ENCODE assay signal across 29 cellular contexts in the genomic region with DNA sequence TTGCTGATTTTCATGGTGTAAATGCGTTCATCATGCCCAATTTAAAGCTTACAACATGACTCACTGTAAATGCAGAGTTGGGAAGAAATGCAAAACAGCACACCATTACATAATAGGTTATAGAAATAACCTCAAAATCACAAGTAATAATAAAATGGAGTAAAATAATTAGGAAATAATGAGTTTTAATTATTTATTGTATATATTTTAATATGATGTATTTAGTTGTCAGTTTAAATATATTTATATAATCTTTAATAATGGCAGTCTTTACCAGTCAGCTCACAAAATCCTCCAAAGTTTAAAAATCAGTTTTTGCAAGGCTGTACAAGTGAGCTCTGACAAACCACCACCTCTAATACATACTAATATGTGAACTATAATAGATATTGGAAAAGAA.
"Had no signal": no experiment of that assay in that cellular context is flagged by ENCODE, and none has a peak within 500 bp of the region (broad histone marks: within the 10 kb centered on the region; RNA-seq: fewer than 3 reads in every experiment).

No MANE protein-coding gene starts in this region.

- H3K4me1 Mint-ChIP-seq: stimulated activated effector memory CD8-positive, alpha-beta T cell treated with anti-CD3 and anti-CD28 coated beads, Interleukin-12 subunit alpha, Interleukin-12 subunit beta, amount 100 ng/mL, for 72 hours; stimulated activated memory B cell treated with anti-CD40 and anti-IgM and Interleukin-4, amounts not matched to agents 10 μg/mL and 1 μg/mL and 100 μg/mL, for 72 hours; stimulated activated naive B cell treated with anti-CD40 and anti-IgM and Interleukin-4, amounts not matched to agents 10 μg/mL and 1 μg/mL and 100 μg/mL, for 72 hours; stimulated activated naive CD8-positive, alpha-beta T cell treated with anti-CD3 and anti-CD28 coated beads, Interleukin-15, amount 100 ng/mL, for 72 hours had no signal

- H3K4me1 ChIP-seq: suprapubic skin, testis, thyroid gland, tibial artery, tibial nerve, upper lobe of left lung, upper lobe of right lung, uterus, vagina had no signal

- FAIRE-seq: urothelium cell line had no signal

- H3K27me3 Mint-ChIP-seq: stimulated activated memory B cell treated with anti-CD40 and anti-IgM and Interleukin-4, amounts not matched to agents 10 μg/mL and 1 μg/mL and 100 μg/mL, for 72 hours; stimulated activated naive B cell treated with anti-CD40 and anti-IgM and Interleukin-4, amounts not matched to agents 10 μg/mL and 1 μg/mL and 100 μg/mL, for 72 hours; stimulated activated naive CD8-positive, alpha-beta T cell treated with anti-CD3 and anti-CD28 coated beads, Interleukin-15, amount 100 ng/mL, for 72 hours; stimulated activated naive CD8-positive, alpha-beta T cell treated with anti-CD3 and anti-CD28 coated beads, Interleukin-15, Interleukin-2, amounts not matched to agents 100 ng/mL and 50 ng/mL, for 24 hours; type B pancreatic cell had no signal

- H3K27ac Mint-ChIP-seq: stimulated activated effector memory CD8-positive, alpha-beta T cell treated with anti-CD3 and anti-CD28 coated beads, Interleukin-12 subunit alpha, Interleukin-12 subunit beta, amount 100 ng/mL, for 72 hours; stimulated activated memory B cell treated with anti-CD40 and anti-IgM and Interleukin-4, amounts not matched to agents 10 μg/mL and 1 μg/mL and 100 μg/mL, for 72 hours; stimulated activated naive B cell treated with anti-CD40 and anti-IgM and Interleukin-4, amounts not matched to agents 10 μg/mL and 1 μg/mL and 100 μg/mL, for 72 hours; stimulated activated naive CD8-positive, alpha-beta T cell treated with anti-CD3 and anti-CD28 coated beads, Interleukin-15, amount 100 ng/mL, for 72 hours; stimulated activated naive CD8-positive, alpha-beta T cell treated with anti-CD3 and anti-CD28 coated beads, Interleukin-15, Interleukin-2, amounts not matched to agents 100 ng/mL and 50 ng/mL, for 24 hours; type B pancreatic cell had no signal

- H3K36me3 Mint-ChIP-seq: stimulated activated effector memory CD8-positive, alpha-beta T cell treated with anti-CD3 and anti-CD28 coated beads, Interleukin-12 subunit alpha, Interleukin-12 subunit beta, amount 100 ng/mL, for 72 hours; stimulated activated memory B cell treated with anti-CD40 and anti-IgM and Interleukin-4, amounts not matched to agents 10 μg/mL and 1 μg/mL and 100 μg/mL, for 72 hours; stimulated activated naive B cell treated with anti-CD40 and anti-IgM and Interleukin-4, amounts not matched to agents 10 μg/mL and 1 μg/mL and 100 μg/mL, for 72 hours had no signal

- DNase-seq: stimulated activated CD4-positive, alpha-beta T cell treated with anti-CD3 and anti-CD28 coated beads, Interleukin-2, amount 100 ng/mL, for 48 hours; stimulated activated CD4-positive, alpha-beta T cell treated with anti-CD3 and anti-CD28 coated beads, Interleukin-4, amount 100 ng/mL, for 1 hour; stimulated activated CD4-positive, alpha-beta T cell treated with anti-CD3 and anti-CD28 coated beads, Interleukin-4, amount 100 ng/mL, for 24 hours; stimulated activated CD4-positive, alpha-beta T cell treated with anti-CD3 and anti-CD28 coated beads, Interleukin-4, amount 100 ng/mL, for 4 hours; stimulated activated CD8-positive, alpha-beta memory T cell treated with anti-CD3 and anti-CD28 coated beads, Interleukin-4, amount 100 ng/mL, for 48 hours; stimulated activated naive B cell treated with anti-CD40 and anti-IgM and Interleukin-4, amounts not matched to agents 10 μg/mL and 1 μg/mL and 100 μg/mL, for 72 hours; stimulated activated naive CD4-positive, alpha-beta T cell; stimulated activated naive CD4-positive, alpha-beta T cell treated with Interleukin-2 at 50 U/mL for 16 hours; stimulated activated naive CD8-positive, alpha-beta T cell treated with anti-CD3 and anti-CD28 coated beads, Interleukin-15, amount 100 ng/mL, for 72 hours; stimulated activated naive CD8-positive, alpha-beta T cell treated with anti-CD3 and anti-CD28 coated beads, Interleukin-15, Interleukin-2, amounts not matched to agents 100 U/mL and 50 U/mL, for 24 hours; stomach; substantia nigra; testis; thyroid gland; tibial artery; transverse colon; trophoblast cell; upper lobe of left lung; upper lobe of right lung; uterus had no signal

- H3K9me3 ChIP-seq: testis, thyroid gland, upper lobe of right lung had no signal

- H3K4me3 ChIP-seq: stomach, suprapubic skin, testis, thoracic aorta, thyroid gland, tibial artery, tibial nerve, transverse colon, upper lobe of left lung, upper lobe of right lung, uterus, vagina had no signal

- H3K36me3 ChIP-seq: stomach, suprapubic skin, thoracic aorta, thyroid gland, tibial artery, tibial nerve, transverse colon, upper lobe of left lung, upper lobe of right lung, vagina had no signal

- ATAC-seq: stimulated activated effector memory CD8-positive, alpha-beta T cell treated with anti-CD3 and anti-CD28 coated beads, Interleukin-12 subunit alpha, Interleukin-12 subunit beta, amount 100 ng/mL, for 72 hours; stimulated activated memory B cell treated with anti-CD40 and anti-IgM and Interleukin-4, amounts not matched to agents 10 μg/mL and 1 μg/mL and 100 μg/mL, for 72 hours; stimulated activated naive B cell treated with anti-CD40 and anti-IgM and Interleukin-4, amounts not matched to agents 10 μg/mL and 1 μg/mL and 100 μg/mL, for 72 hours; stimulated activated naive CD8-positive, alpha-beta T cell treated with anti-CD3 and anti-CD28 coated beads, Interleukin-15, amount 100 ng/mL, for 72 hours; stimulated activated naive CD8-positive, alpha-beta T cell treated with anti-CD3 and anti-CD28 coated beads, Interleukin-15, Interleukin-2, amounts not matched to agents 100 U/mL and 50 U/mL, for 24 hours; upper lobe of right lung had no signal

- H3K4me3 Mint-ChIP-seq: stimulated activated effector memory CD8-positive, alpha-beta T cell treated with anti-CD3 and anti-CD28 coated beads, Interleukin-12 subunit alpha, Interleukin-12 subunit beta, amount 100 ng/mL, for 72 hours; stimulated activated memory B cell treated with anti-CD40 and anti-IgM and Interleukin-4, amounts not matched to agents 10 μg/mL and 1 μg/mL and 100 μg/mL, for 72 hours; stimulated activated naive B cell treated with anti-CD40 and anti-IgM and Interleukin-4, amounts not matched to agents 10 μg/mL and 1 μg/mL and 100 μg/mL, for 72 hours; stimulated activated naive CD8-positive, alpha-beta T cell treated with anti-CD3 and anti-CD28 coated beads, Interleukin-15, amount 100 ng/mL, for 72 hours; stimulated activated naive CD8-positive, alpha-beta T cell treated with anti-CD3 and anti-CD28 coated beads, Interleukin-15, Interleukin-2, amounts not matched to agents 100 ng/mL and 50 ng/mL, for 24 hours; type B pancreatic cell had no signal

- H3K27ac ChIP-seq: stomach, suprapubic skin, testis, thoracic aorta, thyroid gland, tibial artery, tibial nerve, transverse colon, upper lobe of left lung, upper lobe of right lung, uterus, vagina had no signal
